In the genomic region with DNA sequence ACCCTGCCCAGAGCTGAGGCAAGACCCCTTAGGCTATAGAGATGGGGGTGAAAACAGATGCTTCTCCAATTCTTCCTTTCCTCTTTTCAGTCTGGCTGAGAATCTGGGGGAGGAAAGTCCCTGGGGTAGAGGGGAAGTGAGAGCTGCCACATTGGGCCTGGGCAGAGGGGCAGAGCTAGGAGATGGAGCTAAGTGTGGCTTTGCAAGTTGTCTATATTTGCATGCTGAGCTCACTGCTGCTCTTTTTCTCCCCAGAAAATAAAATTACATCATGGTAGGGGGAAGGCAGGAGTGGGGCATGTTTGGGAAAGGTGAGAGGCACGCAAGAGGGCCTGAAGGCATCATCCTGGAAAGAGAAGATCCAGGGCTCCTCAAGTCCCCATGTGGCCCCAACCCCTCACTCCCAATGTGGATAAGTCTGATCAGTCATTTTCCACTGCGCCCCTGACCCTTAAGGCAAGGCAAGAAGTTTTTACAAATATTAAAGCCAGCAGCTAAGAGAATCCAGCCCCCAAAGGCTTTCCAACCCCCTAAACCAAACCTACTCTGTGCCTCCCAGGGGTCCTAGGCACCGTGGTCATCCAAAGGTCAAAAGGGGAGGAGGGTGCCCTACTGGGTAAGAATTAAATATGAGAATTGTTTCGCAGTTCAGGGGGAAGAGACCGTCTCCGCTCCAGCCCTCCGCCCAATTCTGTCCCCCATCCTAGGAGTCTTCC, we compare ENCODE assay signal across 8 cellular contexts. TPM values are rescaled to one million over a fixed set of nuclear protein-coding genes. Genes with fewer than 3 reads are reported as not detected.
A peak's percentile ranks its signal among the peaks of the same experiment; 100 is the strongest.
DNase-seq lines count a peak whose midpoint lies in the region; ATAC-seq, FAIRE-seq and TF ChIP-seq lines count a peak whose summit lies in the region.

No MANE protein-coding gene starts in this region.

- no TSS peak for BruUV-seq in HepG2 (replicated peaks; lab: Mats Ljungman, UMichigan)

- intact Hi-C loops in HepG2 (cut with micrococcal nuclease; ENCODE audit: unreplicated experiment) (no loop called here), thyroid gland (cut with DNase I) (no loop called here)

- H3K79me2 ChIP-seq in HepG2 (ENCODE audit: insufficient read depth, low read length) = peaks cover 2% of the 10 kb centered on the region

- no peaks in the 10 kb centered on the region for H3K27me3 Mint-ChIP-seq in activated naive CD8-positive, alpha-beta T cell

- H3K27ac ChIP-seq in HepG2 (ENCODE audit: extremely low read length, insufficient read depth, low read length) (no peak overlapping the region), thyroid gland (peak overlapping the region in 2 of 3 donors; percentile 86 to 87)

- no peaks in the 10 kb centered on the region for H4K20me1 ChIP-seq in HepG2 (ENCODE audit: insufficient read depth, low read length)

- ATAC-seq in GM19455 (IDR thresholded peaks at IDR 0.05; ENCODE audit: unreplicated experiment) (peak; percentile 55), HG03521 (IDR thresholded peaks at IDR 0.05; ENCODE audit: unreplicated experiment) (peak; percentile 42), HepG2 (peak; percentile 32)

- peak overlapping the region; percentile 31 for H2AFZ ChIP-seq in HepG2 (ENCODE audit: low read length)

- CTCF ChIA-PET in HepG2 (lab: Yijun Ruan, JAX; ENCODE audit: low intra/inter-chr PET ratio, low total read pairs) = no interaction called here

- in situ Hi-C loops in HepG2 (cut with HindIII; ENCODE audit: extremely low pct_ligation_motif_present, low pct_unique_long_range_greater_than_20kb) = no loop called here
- in situ Hi-C loops in ACHN (cut with HindIII; ENCODE audit: low pct_ligation_motif_present, low pct_unique_long_range_greater_than_20kb, low sequenced_read_pairs) = no loop called here

- H3K4me3 ChIP-seq in HepG2 (replicated peaks in 1 of 3; ENCODE audit: insufficient read depth in 1 of 3, low read depth in 2 of 3, low read length in 3 of 3) (peak overlapping the region in 2 of 3 experiments; percentile 39 to 60; a peak in 4 of 6 replicates), thyroid gland (replicated peaks in 1 of 3) (peak overlapping the region in 1 of 3 donors; percentile 60)

- POLR2A ChIA-PET in HepG2 (lab: Yijun Ruan, JAX) = interaction anchor here (1.2 to 1.7 kb wide), 2 partner anchors 11 to 57 kb away, joined by 4 read pairs; partner anchors contain the start of gene DCAF8

- TF ChIP-seq EP300 in HepG2 (IDR thresholded peaks at IDR 0.05; ENCODE audit: low read depth in 2 of 2, low read length in 2 of 2) (no peak), HepG2 (CRISPR knock-in tag; IDR thresholded peaks at IDR 0.05; ENCODE audit: borderline replicate concordance) (no peak)

- TF ChIP-seq RAD21 in HepG2 (CRISPR knock-in tag; IDR thresholded peaks at IDR 0.05) = no peak

- peaks cover 38% of the 10 kb centered on the region for H3K4me1 Mint-ChIP-seq in activated naive CD8-positive, alpha-beta T cell (ENCODE audit: low read depth)

- WGBS in HepG2 (ENCODE audit: low lambda C conversion rate) = 21% methylated on average over 6 of the region's 7 CpGs
- WGBS in thyroid gland, 2 donors = 33% methylated on average over 7 of the region's 7 CpGs

- H3K4me2 ChIP-seq in HepG2 (ENCODE audit: low read depth, low read length) = peak overlapping the region; percentile 70

- H3K4me1 ChIP-seq in HepG2 (ENCODE audit: insufficient read depth, low read length) = peaks cover 27% of the 10 kb centered on the region
- H3K4me1 ChIP-seq in thyroid gland = peaks cover 19 to 41% of the 10 kb centered on the region in 2 donors

- peak overlapping the region; percentile 90 for H3K4me3 Mint-ChIP-seq in activated naive CD8-positive, alpha-beta T cell

- H3K9me3 Mint-ChIP-seq in activated naive CD8-positive, alpha-beta T cell (ENCODE audit: low read depth) = no peaks in the 10 kb centered on the region

- H3K36me3 ChIP-seq in HepG2 (replicated peaks in 1 of 2; ENCODE audit: control insufficient read depth in 1 of 2, insufficient read depth in 2 of 2, low read length in 2 of 2) (no peaks in the 10 kb centered on the region; a peak in 1 of 5 replicates), thyroid gland (no peaks in the 10 kb centered on the region)

- no peak for TF ChIP-seq POLR2A in HepG2 (IDR thresholded peaks at IDR 0.05; ENCODE audit: insufficient read depth in 1 of 2, low read depth in 2 of 2, low read length in 2 of 2)
- no peak for TF ChIP-seq POLR2A in thyroid gland (IDR thresholded peaks at IDR 0.05)

- no peak for FAIRE-seq in HepG2 (lab: Jason Lieb, UNC)

- H3K36me3 Mint-ChIP-seq in activated naive CD8-positive, alpha-beta T cell = peaks cover 2% of the 10 kb centered on the region

- H3K9me3 ChIP-seq in HepG2 (ENCODE audit: low read length) = no peaks in the 10 kb centered on the region
- H3K9me3 ChIP-seq in thyroid gland = no peaks in the 10 kb centered on the region

- TF ChIP-seq CTCF in HepG2 (CRISPR knock-in tag; IDR thresholded peaks at IDR 0.05) (no peak), thyroid gland (IDR thresholded peaks at IDR 0.05) (no peak)

- no peak overlapping the region; the same call in 1 of the 2 replicates for H3K9ac ChIP-seq in HepG2 (ENCODE audit: insufficient read depth, low read depth, low read length)

- H3K27ac Mint-ChIP-seq in activated naive CD8-positive, alpha-beta T cell = peak overlapping the region; percentile 77

- H3K27me3 ChIP-seq in HepG2 (ENCODE audit: control insufficient read depth in 1 of 2, insufficient read depth in 2 of 2, low read length in 2 of 2) = peaks cover 0 to 1% of the 10 kb centered on the region in 2 experiments; a peak in 2 of 5 replicates
- no peaks in the 10 kb centered on the region for H3K27me3 ChIP-seq in thyroid gland

- peak; percentile 27 for DNase-seq in ELF-1 (ENCODE audit: low read depth, low spot score)
- DNase-seq in HepG2 (ENCODE audit: low spot score) = no peak
- DNase-seq in thyroid gland = no peak
- no peak for DNase-seq in kidney tubule cell (ENCODE audit: low spot score)
- DNase-seq in ACHN = no peak

RNA-seq across cellular contexts. Expression of gene PEA15, which starts 0.5 kb away (rescaled TPM):
- total RNA-seq in HepG2 (2016; rRNA removed; fragmentation: Illumina TruSeq; extraction: Trizol) = 12.1 and 15.8 TPM in 2 replicates
- total RNA-seq in HepG2 (2016; cell fraction: cytosol; rRNA removed; fragmentation: Illumina TruSeq; extraction: Trizol; ENCODE audit: low read depth) = 5.3 and 6.2 TPM in 2 replicates
- total RNA-seq in HepG2 (2016; cell fraction: insoluble cytoplasmic fraction; rRNA removed; fragmentation: Illumina TruSeq; extraction: Trizol) = 13.1 and 13.5 TPM in 2 replicates
- total RNA-seq in HepG2 (2016; cell fraction: membrane; rRNA removed; fragmentation: Illumina TruSeq; extraction: Trizol) = 19.6 and 23.0 TPM in 2 replicates
- 6.0 and 6.1 TPM in 2 replicates for total RNA-seq in HepG2 (2016; cell fraction: nucleus; rRNA removed; fragmentation: Illumina TruSeq; extraction: Trizol)
- polyA plus RNA-seq in HepG2 (2011; rRNA removed) = 35.2 and 40.4 TPM in 2 replicates
- 28.3 and 34.3 TPM in 2 replicates for polyA plus RNA-seq in HepG2 (2011; cell fraction: cytosol; rRNA removed)
- 14.9 and 20.5 TPM in 2 replicates for polyA plus RNA-seq in HepG2 (2011; cell fraction: nucleus; rRNA removed)
- polyA plus RNA-seq in HepG2 (2012) = 13.8 and 25.9 TPM in 2 replicates
- 23.0 and 24.9 TPM in 2 replicates for polyA plus RNA-seq in HepG2 (2016; cell fraction: cytosol; fragmentation: Illumina TruSeq; extraction: Trizol; ENCODE audit: low read depth)
- 40.5 and 45.7 TPM in 2 replicates for polyA plus RNA-seq in HepG2 (2016; cell fraction: insoluble cytoplasmic fraction; fragmentation: Illumina TruSeq; extraction: Trizol; ENCODE audit: low read depth)
- 43.4 and 51.8 TPM in 2 replicates for polyA plus RNA-seq in HepG2 (2016; cell fraction: membrane; fragmentation: Illumina TruSeq; extraction: Trizol; ENCODE audit: low read depth)
- 23.2 and 27.2 TPM in 2 replicates for polyA plus RNA-seq in HepG2 (2016; cell fraction: nucleus; fragmentation: Illumina TruSeq; extraction: Trizol; ENCODE audit: insufficient read depth, low read depth)
- 14.7 and 92.5 TPM in 2 replicates for polyA minus RNA-seq in HepG2 (2011; rRNA and poly(A)+ RNA removed; ENCODE audit: low replicate concordance)
- polyA minus RNA-seq in HepG2 (2011; cell fraction: cytosol; rRNA and poly(A)+ RNA removed) = 11.5 TPM in 2 replicates
- polyA minus RNA-seq in HepG2 (2011; cell fraction: nucleus; rRNA and poly(A)+ RNA removed) = 3.0 and 7.3 TPM in 2 replicates
- total RNA-seq in thyroid gland = 10 to 100 TPM; 47.9 to 68.5 (median 50.2) TPM

RNA-seq across cellular contexts. Expression of gene CASQ1, which starts 14.3 kb away (rescaled TPM):
- 0.20 TPM in 2 replicates for total RNA-seq in HepG2 (2016; rRNA removed; fragmentation: Illumina TruSeq; extraction: Trizol)
- not detected in 2 replicates for total RNA-seq in HepG2 (2016; cell fraction: cytosol; rRNA removed; fragmentation: Illumina TruSeq; extraction: Trizol; ENCODE audit: low read depth)
- total RNA-seq in HepG2 (2016; cell fraction: insoluble cytoplasmic fraction; rRNA removed; fragmentation: Illumina TruSeq; extraction: Trizol) = 0.06 TPM in 1 of 2 replicates, not detected in the other
- 0.19 TPM in 1 of 2 replicates, not detected in the other for total RNA-seq in HepG2 (2016; cell fraction: membrane; rRNA removed; fragmentation: Illumina TruSeq; extraction: Trizol)
- total RNA-seq in HepG2 (2016; cell fraction: nucleus; rRNA removed; fragmentation: Illumina TruSeq; extraction: Trizol) = not detected in 2 replicates
- polyA plus RNA-seq in HepG2 (2011; rRNA removed) = 0.09 TPM in 2 replicates
- polyA plus RNA-seq in HepG2 (2011; cell fraction: cytosol; rRNA removed) = 0.05 TPM in 1 of 2 replicates, not detected in the other
- not detected in 2 replicates for polyA plus RNA-seq in HepG2 (2011; cell fraction: nucleus; rRNA removed)
- polyA plus RNA-seq in HepG2 (2012) = 0.12 TPM in 1 of 2 replicates, not detected in the other
- 0.09 and 0.17 TPM in 2 replicates for polyA plus RNA-seq in HepG2 (2016; cell fraction: cytosol; fragmentation: Illumina TruSeq; extraction: Trizol; ENCODE audit: low read depth)
- 0.30 and 0.41 TPM in 2 replicates for polyA plus RNA-seq in HepG2 (2016; cell fraction: insoluble cytoplasmic fraction; fragmentation: Illumina TruSeq; extraction: Trizol; ENCODE audit: low read depth)
- polyA plus RNA-seq in HepG2 (2016; cell fraction: membrane; fragmentation: Illumina TruSeq; extraction: Trizol; ENCODE audit: low read depth) = 0.21 and 0.30 TPM in 2 replicates
- polyA plus RNA-seq in HepG2 (2016; cell fraction: nucleus; fragmentation: Illumina TruSeq; extraction: Trizol; ENCODE audit: insufficient read depth, low read depth) = not detected in 2 replicates
- polyA minus RNA-seq in HepG2 (2011; rRNA and poly(A)+ RNA removed; ENCODE audit: low replicate concordance) = not detected in 2 replicates
- not detected in 2 replicates for polyA minus RNA-seq in HepG2 (2011; cell fraction: cytosol; rRNA and poly(A)+ RNA removed)
- not detected in 2 replicates for polyA minus RNA-seq in HepG2 (2011; cell fraction: nucleus; rRNA and poly(A)+ RNA removed)
- not detected for total RNA-seq in thyroid gland

RNA-seq across cellular contexts. Expression of gene ATP1A4, which starts 53.3 kb away (rescaled TPM):
- total RNA-seq in HepG2 (2016; rRNA removed; fragmentation: Illumina TruSeq; extraction: Trizol) = not detected in 2 replicates
- not detected in 2 replicates for total RNA-seq in HepG2 (2016; cell fraction: cytosol; rRNA removed; fragmentation: Illumina TruSeq; extraction: Trizol; ENCODE audit: low read depth)
- not detected in 2 replicates for total RNA-seq in HepG2 (2016; cell fraction: insoluble cytoplasmic fraction; rRNA removed; fragmentation: Illumina TruSeq; extraction: Trizol)
- not detected in 2 replicates for total RNA-seq in HepG2 (2016; cell fraction: membrane; rRNA removed; fragmentation: Illumina TruSeq; extraction: Trizol)
- not detected in 2 replicates for total RNA-seq in HepG2 (2016; cell fraction: nucleus; rRNA removed; fragmentation: Illumina TruSeq; extraction: Trizol)
- polyA plus RNA-seq in HepG2 (2011; rRNA removed) = not detected in 2 replicates
- polyA plus RNA-seq in HepG2 (2011; cell fraction: cytosol; rRNA removed) = not detected in 2 replicates
- not detected in 2 replicates for polyA plus RNA-seq in HepG2 (2011; cell fraction: nucleus; rRNA removed)
- polyA plus RNA-seq in HepG2 (2012) = not detected in 2 replicates
- polyA plus RNA-seq in HepG2 (2016; cell fraction: cytosol; fragmentation: Illumina TruSeq; extraction: Trizol; ENCODE audit: low read depth) = not detected in 2 replicates
- polyA plus RNA-seq in HepG2 (2016; cell fraction: insoluble cytoplasmic fraction; fragmentation: Illumina TruSeq; extraction: Trizol; ENCODE audit: low read depth) = not detected in 2 replicates
- polyA plus RNA-seq in HepG2 (2016; cell fraction: membrane; fragmentation: Illumina TruSeq; extraction: Trizol; ENCODE audit: low read depth) = not detected in 2 replicates
- polyA plus RNA-seq in HepG2 (2016; cell fraction: nucleus; fragmentation: Illumina TruSeq; extraction: Trizol; ENCODE audit: insufficient read depth, low read depth) = not detected in 2 replicates
- polyA minus RNA-seq in HepG2 (2011; rRNA and poly(A)+ RNA removed; ENCODE audit: low replicate concordance) = not detected in 2 replicates
- not detected in 2 replicates for polyA minus RNA-seq in HepG2 (2011; cell fraction: cytosol; rRNA and poly(A)+ RNA removed)
- polyA minus RNA-seq in HepG2 (2011; cell fraction: nucleus; rRNA and poly(A)+ RNA removed) = not detected in 2 replicates
- total RNA-seq in thyroid gland = not detected

RNA-seq across cellular contexts. Expression of gene DCAF8, which starts 57.7 kb away (rescaled TPM):
- total RNA-seq in HepG2 (2016; rRNA removed; fragmentation: Illumina TruSeq; extraction: Trizol) (52.3 and 79.8 TPM in 2 replicates), thyroid gland (100 to 1,000 TPM; 221 to 239 (median 228) TPM)
- total RNA-seq in HepG2 (2016; cell fraction: cytosol; rRNA removed; fragmentation: Illumina TruSeq; extraction: Trizol; ENCODE audit: low read depth) = 17.5 and 18.7 TPM in 2 replicates
- total RNA-seq in HepG2 (2016; cell fraction: insoluble cytoplasmic fraction; rRNA removed; fragmentation: Illumina TruSeq; extraction: Trizol) = 48.0 and 77.3 TPM in 2 replicates
- 29.8 and 32.3 TPM in 2 replicates for total RNA-seq in HepG2 (2016; cell fraction: membrane; rRNA removed; fragmentation: Illumina TruSeq; extraction: Trizol)
- 139 and 162 TPM in 2 replicates for total RNA-seq in HepG2 (2016; cell fraction: nucleus; rRNA removed; fragmentation: Illumina TruSeq; extraction: Trizol)
- 73.4 and 94.7 TPM in 2 replicates for polyA plus RNA-seq in HepG2 (2011; rRNA removed)
- polyA plus RNA-seq in HepG2 (2011; cell fraction: cytosol; rRNA removed) = 33.1 and 34.2 TPM in 2 replicates
- 505 and 552 TPM in 2 replicates for polyA plus RNA-seq in HepG2 (2011; cell fraction: nucleus; rRNA removed)
- polyA plus RNA-seq in HepG2 (2012) = 63.6 and 76.2 TPM in 2 replicates
- polyA plus RNA-seq in HepG2 (2016; cell fraction: cytosol; fragmentation: Illumina TruSeq; extraction: Trizol; ENCODE audit: low read depth) = 4.0 and 4.4 TPM in 2 replicates
- 34.8 and 37.8 TPM in 2 replicates for polyA plus RNA-seq in HepG2 (2016; cell fraction: insoluble cytoplasmic fraction; fragmentation: Illumina TruSeq; extraction: Trizol; ENCODE audit: low read depth)
- polyA plus RNA-seq in HepG2 (2016; cell fraction: membrane; fragmentation: Illumina TruSeq; extraction: Trizol; ENCODE audit: low read depth) = 12.0 and 13.0 TPM in 2 replicates
- polyA plus RNA-seq in HepG2 (2016; cell fraction: nucleus; fragmentation: Illumina TruSeq; extraction: Trizol; ENCODE audit: insufficient read depth, low read depth) = 243 and 251 TPM in 2 replicates
- polyA minus RNA-seq in HepG2 (2011; rRNA and poly(A)+ RNA removed; ENCODE audit: low replicate concordance) = 86.3 and 97.5 TPM in 2 replicates
- polyA minus RNA-seq in HepG2 (2011; cell fraction: cytosol; rRNA and poly(A)+ RNA removed) = 20.5 and 34.4 TPM in 2 replicates
- 227 and 254 TPM in 2 replicates for polyA minus RNA-seq in HepG2 (2011; cell fraction: nucleus; rRNA and poly(A)+ RNA removed)
